In genomic region chr2:85668857-85669142, GRCh38 we compare ENCODE assay signal across 37 cellular contexts. TPM values are rescaled to one million over a fixed set of nuclear protein-coding genes. Genes with fewer than 3 reads are reported as not detected.
"Had no signal": no experiment of that assay in that cellular context is flagged by ENCODE, and none has a peak within 500 bp of the region (broad histone marks: within the 10 kb centered on the region; RNA-seq: fewer than 3 reads in every experiment).

No MANE protein-coding gene starts in this region.

- H3K36me3 ChIP-seq: ascending aorta, brain microvascular endothelial cell, esophagus muscularis mucosa, heart right ventricle, pancreas, prostate gland, suprapubic skin, tibial artery had no signal

- ATAC-seq: heart right ventricle, sciatic nerve had no signal

- H3K9me3 ChIP-seq: ascending aorta, esophagus muscularis mucosa, heart right ventricle, pancreas, prostate gland, suprapubic skin, tibial artery had no signal

- H3K27me3 ChIP-seq: ascending aorta, brain microvascular endothelial cell, esophagus muscularis mucosa, heart right ventricle, pancreas, suprapubic skin, tibial artery had no signal

- H3K4me1 ChIP-seq: ascending aorta, esophagus muscularis mucosa, pancreas, prostate gland, suprapubic skin, tibial artery had no signal

- H3K4me3 ChIP-seq: ascending aorta, esophagus muscularis mucosa, heart right ventricle, lung, pancreas, prostate gland, smooth muscle cell, suprapubic skin, tibial artery had no signal

- DNase-seq: activated CD4-positive, alpha-beta T cell treated with anti-CD3 and anti-CD28 coated beads for 4 hours; activated CD4-positive, alpha-beta T cell treated with anti-CD3 and anti-CD28 coated beads, Interleukin-2, amount 50 U/mL, for 4 hours; activated CD8-positive, alpha-beta memory T cell treated with anti-CD3 and anti-CD28 coated beads for 24 hours; activated CD8-positive, alpha-beta memory T cell treated with anti-CD3 and anti-CD28 coated beads, Interleukin-2, amount 50 U/mL, for 4 hours; activated effector memory CD4-positive, alpha-beta T cell treated with anti-CD3 and anti-CD28 coated beads, Interleukin-2, amount 50 U/mL, for 16 hours; activated naive CD4-positive, alpha-beta T cell treated with anti-CD3 and anti-CD28 coated beads for 36 hours; activated naive CD8-positive, alpha-beta T cell treated with anti-CD3 and anti-CD28 coated beads for 36 hours; activated T-cell treated with anti-CD3 and anti-CD28 coated beads, Interleukin-2, amount 50 U/mL, for 1 hour; brain microvascular endothelial cell; caudate nucleus; cortex of kidney; foreskin melanocyte; heart right ventricle; naive B cell; nephron progenitor cell; pancreas; retina; stimulated activated CD4-positive, alpha-beta T cell treated with anti-CD3 and anti-CD28 coated beads, Interleukin-1b, Interleukin-23, amount 100 ng/mL, for 48 hours; stimulated activated CD4-positive, alpha-beta T cell treated with anti-CD3 and anti-CD28 coated beads, Interleukin-4, amount 100 ng/mL, for 4 hours; stimulated activated CD8-positive, alpha-beta memory T cell treated with anti-CD3 and anti-CD28 coated beads, Interleukin-4, amount 100 ng/mL, for 48 hours; stimulated activated naive CD4-positive, alpha-beta T cell; T-helper 9 cell; tibial artery had no signal

- H3K27ac ChIP-seq: ascending aorta, brain microvascular endothelial cell, esophagus muscularis mucosa, heart right ventricle, pancreas, prostate gland, suprapubic skin, tibial artery, VCaP had no signal

- FAIRE-seq: pancreas, TTC549 had no signal

- H3K4me2 ChIP-seq: smooth muscle cell had no signal

RNA-seq across cellular contexts. Expression of gene SFTPB, which starts 0.8 kb away (rescaled TPM):
- total RNA-seq: activated naive CD4-positive, alpha-beta T cell treated with anti-CD3 and anti-CD28 coated beads for 36 hours; activated naive CD8-positive, alpha-beta T cell treated with anti-CD3 and anti-CD28 coated beads for 36 hours; activated T-helper 1 cell treated with anti-CD3 and anti-CD28 coated beads, Interleukin-12 subunit alpha, Interleukin-12 subunit beta, Interleukin-2, Interleukin-4 antibody, amounts not matched to agents 30 ng/mL and 10 ng/mL and 1 ng/mL, durations not matched to agents 14 hours and 24 hours and 36 hours; ascending aorta; chondrocyte; glomerular endothelial cell; kidney epithelial cell; smooth muscle cell; suprapubic skin; urinary bladder had no signal
- polyA plus RNA-seq: smooth muscle cell, urinary bladder had no signal

RNA-seq across cellular contexts. Expression of gene GNLY, which starts 25.4 kb away (rescaled TPM):
- total RNA-seq: ascending aorta, chondrocyte, glomerular endothelial cell, kidney epithelial cell, smooth muscle cell, urinary bladder had no signal
- polyA plus RNA-seq: smooth muscle cell had no signal
